ENCODE assay signal across 12 cellular contexts in the genomic region with DNA sequence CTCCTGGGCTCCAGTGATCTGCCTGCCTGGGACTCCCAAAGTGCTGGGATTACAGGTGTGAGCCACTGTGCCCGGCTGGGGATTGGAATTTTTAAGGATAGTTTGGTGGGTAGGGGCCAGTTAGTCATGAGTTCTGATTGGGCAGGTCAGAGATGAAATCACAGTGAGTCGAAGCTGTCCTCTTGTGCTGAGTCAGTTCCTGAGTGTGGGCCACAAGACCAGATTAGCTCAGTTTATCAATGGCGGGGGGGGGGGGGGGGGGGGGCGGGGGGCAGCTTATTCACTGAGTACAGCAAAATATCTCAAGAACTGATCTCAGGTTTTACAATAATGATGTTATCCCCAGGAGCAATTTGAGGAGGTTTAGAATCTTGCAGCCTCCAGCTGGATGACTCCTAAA. TPM values are rescaled to one million over a fixed set of nuclear protein-coding genes. Genes with fewer than 3 reads are reported as not detected.
A peak's percentile ranks its signal among the peaks of the same experiment; 100 is the strongest.
DNase-seq lines count a peak whose midpoint lies in the region; ATAC-seq, FAIRE-seq and TF ChIP-seq lines count a peak whose summit lies in the region.
"Had no signal": no experiment of that assay in that cellular context is flagged by ENCODE, and none has a peak within 500 bp of the region (broad histone marks: within the 10 kb centered on the region; RNA-seq: fewer than 3 reads in every experiment).

No MANE protein-coding gene starts in this region.

- no peak overlapping the region for H3K4me3 Mint-ChIP-seq in astrocyte (ENCODE audit: unreplicated experiment)
- no peak overlapping the region for H3K4me3 Mint-ChIP-seq in activated CD4-positive, alpha-beta T cell treated with anti-CD3 and anti-CD28 coated beads for 36 hours
- H3K4me3 Mint-ChIP-seq: immature natural killer cell, naive B cell had no signal

- H3K9me3 ChIP-seq in IMR-90 (ENCODE audit: control insufficient read depth, insufficient read depth, low read length) (no peaks in the 10 kb centered on the region; the same call in 1 of the 2 replicates), astrocyte (ENCODE audit: insufficient read depth, low read depth, low read length) (no peaks in the 10 kb centered on the region)
- H3K9me3 ChIP-seq: sigmoid colon had no signal

- H4K20me1 ChIP-seq in IMR-90 (ENCODE audit: insufficient read depth, low read length) (no peaks in the 10 kb centered on the region), astrocyte (ENCODE audit: insufficient read depth, low read length) (no peaks in the 10 kb centered on the region)

- peaks cover 2% of the 10 kb centered on the region for H3K36me3 Mint-ChIP-seq in astrocyte (ENCODE audit: low read depth, unreplicated experiment)
- H3K36me3 Mint-ChIP-seq in activated CD4-positive, alpha-beta T cell treated with anti-CD3 and anti-CD28 coated beads for 36 hours (ENCODE audit: low read depth) = no peaks in the 10 kb centered on the region

- H3K4me1 Mint-ChIP-seq in astrocyte (ENCODE audit: low read depth, unreplicated experiment) = peaks cover 19% of the 10 kb centered on the region
- H3K4me1 Mint-ChIP-seq in activated CD4-positive, alpha-beta T cell treated with anti-CD3 and anti-CD28 coated beads for 36 hours = no peaks in the 10 kb centered on the region
- H3K4me1 Mint-ChIP-seq: immature natural killer cell, naive B cell had no signal

- H3K23ac ChIP-seq in IMR-90 (ENCODE audit: low read depth, low read length) = no peak overlapping the region

- 20% methylated on average over 1 of the region's 4 CpGs; no CpG with 5 or more reads in 1 of the 2 experiments for WGBS in IMR-90 (ENCODE audit: extremely low coverage in 2 of 2, insufficient read length in 1 of 2), 2 experiments

- POLR2A ChIA-PET in IMR-90 (lab: Charles Lee; ENCODE audit: unreplicated experiment) = no interaction called here
- POLR2A ChIA-PET in activated CD4-positive, alpha-beta T cell treated with anti-CD3 and anti-CD28 coated beads for 36 hours (lab: Charles Lee) = no interaction called here

- TF ChIP-seq POLR2A in IMR-90 (IDR thresholded peaks at IDR 0.05; ENCODE audit: low read depth, low read length) = no peak

- peak overlapping the region in 1 of 2 experiments; percentile 61; a peak in 1 of 4 replicates for H4K8ac ChIP-seq in IMR-90 (ENCODE audit: low read depth in 2 of 2, low read length in 2 of 2)

- no peak overlapping the region for H3K14ac ChIP-seq in IMR-90 (replicated peaks; ENCODE audit: low read depth, low read length)

- H2BK5ac ChIP-seq in IMR-90 (ENCODE audit: low read depth, low read length, poor library complexity, severe bottlenecking) = peak overlapping the region; percentile 68

- CTCF ChIA-PET in IMR-90 (lab: Yijun Ruan, JAX) = no interaction called here
- CTCF ChIA-PET in activated CD4-positive, alpha-beta T cell treated with anti-CD3 and anti-CD28 coated beads for 36 hours (lab: Charles Lee) = interaction anchor here (0.5 to 0.7 kb wide), 2 partner anchors 650 to 1531 kb away, joined by 3 read pairs; no protein-coding TSS in a partner anchor

- no peak overlapping the region for H3K27ac Mint-ChIP-seq in astrocyte (ENCODE audit: unreplicated experiment)
- H3K27ac Mint-ChIP-seq in activated CD4-positive, alpha-beta T cell treated with anti-CD3 and anti-CD28 coated beads for 36 hours = no peak overlapping the region
- H3K27ac Mint-ChIP-seq: immature natural killer cell had no signal

- H2AFZ ChIP-seq in ACC112 (ENCODE audit: low read length, unreplicated experiment) = no peak overlapping the region
- no peak overlapping the region for H2AFZ ChIP-seq in IMR-90 (replicated peaks; ENCODE audit: low read length, poor library complexity)
- H2AFZ ChIP-seq in astrocyte (ENCODE audit: low read depth, low read length) = no peak overlapping the region

- no peak overlapping the region for H2AK5ac ChIP-seq in IMR-90 (ENCODE audit: low read depth, low read length)

- no peak overlapping the region for H3K4ac ChIP-seq in IMR-90 (ENCODE audit: low read depth, low read length)

- no peak for TF ChIP-seq CTCF in IMR-90 (conservative IDR thresholded peaks at IDR 0.05; ENCODE audit: low read depth, low read length)
- no peak for TF ChIP-seq CTCF in astrocyte (IDR thresholded peaks at IDR 0.05; ENCODE audit: insufficient read depth, low read depth, low read length)
- TF ChIP-seq CTCF in GM13977 (IDR thresholded peaks at IDR 0.05; ENCODE audit: extremely low read depth, insufficient read depth, missing control alignments) = no peak

- H3K36me3 ChIP-seq in ACC112 (ENCODE audit: insufficient read depth, low read length) = no peaks in the 10 kb centered on the region; the same call in 1 of the 2 replicates
- H3K36me3 ChIP-seq in IMR-90 (ENCODE audit: control insufficient read depth, insufficient read depth, low read length) = no peaks in the 10 kb centered on the region
- H3K36me3 ChIP-seq in astrocyte (ENCODE audit: insufficient read depth, low read length) = no peaks in the 10 kb centered on the region
- H3K36me3 ChIP-seq: sigmoid colon had no signal

- no peak overlapping the region; the same call in 1 of the 2 replicates for H2BK20ac ChIP-seq in IMR-90 (ENCODE audit: low read depth, low read length)

- H3K9ac ChIP-seq in IMR-90 (ENCODE audit: low read depth, low read length) = no peak overlapping the region
- no peak overlapping the region for H3K9ac ChIP-seq in astrocyte (ENCODE audit: low read length)

- peak overlapping the region; percentile 65; the same call in 1 of the 3 replicates for H2BK15ac ChIP-seq in IMR-90 (ENCODE audit: low read depth, low read length)

- no peaks in the 10 kb centered on the region for H3K79me1 ChIP-seq in IMR-90 (ENCODE audit: low read depth in 1 of 2, low read length in 2 of 2)

- in situ Hi-C loops in IMR-90 (cut with MboI; ENCODE audit: low sequenced_read_pairs) = no loop called here
- in situ Hi-C loops in GM13977 (cut with MboI; ENCODE audit: low pct_unique_long_range_greater_than_20kb, low sequenced_read_pairs, unreplicated experiment) = no loop called here

- no peaks in the 10 kb centered on the region for H3K79me2 ChIP-seq in ACC112 (ENCODE audit: control insufficient read depth, insufficient read depth, low read length, unreplicated experiment)
- no peaks in the 10 kb centered on the region for H3K79me2 ChIP-seq in astrocyte (ENCODE audit: insufficient read depth, low read length)

- H3K4me1 ChIP-seq in ACC112 (ENCODE audit: control insufficient read depth, insufficient read depth, low read length, unreplicated experiment) (peaks cover 46% of the 10 kb centered on the region), IMR-90 (ENCODE audit: control insufficient read depth, insufficient read depth, low read length) (peaks cover 7% of the 10 kb centered on the region; the same call in 1 of the 2 replicates), astrocyte (ENCODE audit: insufficient read depth, low read length) (peaks cover 21% of the 10 kb centered on the region)
- H3K4me1 ChIP-seq: sigmoid colon had no signal

- DNase-seq in IMR-90 (peak; percentile 73), astrocyte (ENCODE audit: low read depth) (peak; percentile 89), islet precursor cell (peak; percentile 93), anterior cingulate cortex (lab: John Stamatoyannopoulos, UW) (no peak), activated T-cell treated with anti-CD3 and anti-CD28 coated beads for 4 hours (no peak), GM13977 (ENCODE audit: low spot score) (no peak)
- DNase-seq in activated CD4-positive, alpha-beta T cell treated with anti-CD3 and anti-CD28 coated beads for 36 hours = no peak
- DNase-seq: cerebellar nuclear complex, immature natural killer cell, naive B cell, sigmoid colon had no signal

- H3K4me2 ChIP-seq in IMR-90 (ENCODE audit: low read depth, low read length) (no peak overlapping the region), astrocyte (ENCODE audit: low read length) (peak overlapping the region; percentile 51)

- H3K9me1 ChIP-seq in IMR-90 (ENCODE audit: insufficient read depth, low read length) = no peaks in the 10 kb centered on the region

- no peak overlapping the region for H3K56ac ChIP-seq in IMR-90 (ENCODE audit: extremely low read depth, insufficient read depth, low read length)

- H4K5ac ChIP-seq in IMR-90 (ENCODE audit: low read depth, low read length) = no peak overlapping the region

- no TSS peak for BruUV-seq in IMR-90 (replicated peaks; lab: Mats Ljungman, UMichigan)

- H3K27ac ChIP-seq in ACC112 (ENCODE audit: low read depth, low read length) = peak overlapping the region; percentile 91
- no peak overlapping the region for H3K27ac ChIP-seq in IMR-90 (ENCODE audit: insufficient read depth, low read length)
- peak overlapping the region; percentile 47 for H3K27ac ChIP-seq in astrocyte (ENCODE audit: low read depth, low read length)
- H3K27ac ChIP-seq: sigmoid colon had no signal

- H3K4me3 ChIP-seq in ACC112 (ENCODE audit: low read depth, low read length) (no peak overlapping the region; the same call in 1 of the 2 replicates), IMR-90 (ENCODE audit: insufficient read depth, low read depth, low read length) (no peak overlapping the region), astrocyte (ENCODE audit: insufficient read depth, low read depth, low read length) (no peak overlapping the region)
- H3K4me3 ChIP-seq: sigmoid colon had no signal

- intact Hi-C loops in IMR-90 (cut with micrococcal nuclease) = no loop called here
- intact Hi-C loops in activated CD4-positive, alpha-beta T cell treated with anti-CD3 and anti-CD28 coated beads for 36 hours (cut with DNase I, micrococcal nuclease) = no loop called here

- TF ChIP-seq RAD21 in IMR-90 (IDR thresholded peaks at IDR 0.05; ENCODE audit: low read length) = no peak

- H2BK120ac ChIP-seq in IMR-90 (ENCODE audit: low read depth, low read length) = peak overlapping the region; percentile 21; the same call in 1 of the 2 replicates

- no peaks in the 10 kb centered on the region for H3K27me3 ChIP-seq in ACC112 (ENCODE audit: insufficient read depth, low read length)
- no peaks in the 10 kb centered on the region for H3K27me3 ChIP-seq in IMR-90 (ENCODE audit: control insufficient read depth, insufficient read depth, low read length)
- H3K27me3 ChIP-seq in astrocyte (ENCODE audit: insufficient read depth, low read length) = no peaks in the 10 kb centered on the region
- H3K27me3 ChIP-seq: sigmoid colon had no signal

- peaks cover 6% of the 10 kb centered on the region for H3K9me3 Mint-ChIP-seq in astrocyte (ENCODE audit: unreplicated experiment)
- H3K9me3 Mint-ChIP-seq in activated CD4-positive, alpha-beta T cell treated with anti-CD3 and anti-CD28 coated beads for 36 hours (ENCODE audit: low read depth) = peaks cover 3% of the 10 kb centered on the region

- FAIRE-seq in astrocyte (lab: Jason Lieb, UNC) = no peak

- H3K27me3 Mint-ChIP-seq in astrocyte (ENCODE audit: low read depth, unreplicated experiment) = no peaks in the 10 kb centered on the region
- H3K27me3 Mint-ChIP-seq in activated CD4-positive, alpha-beta T cell treated with anti-CD3 and anti-CD28 coated beads for 36 hours = peaks cover 6% of the 10 kb centered on the region

- no peak overlapping the region for H2AK9ac ChIP-seq in IMR-90 (replicated peaks; ENCODE audit: low read depth, low read length, poor library complexity)

- dilution Hi-C loops in IMR-90 (cut with HindIII; ENCODE audit: low sequenced_read_pairs, unreplicated experiment) = no loop called here

- H3K18ac ChIP-seq in IMR-90 (ENCODE audit: low read depth, low read length) = peak overlapping the region; percentile 29; the same call in 1 of the 2 replicates

- ATAC-seq in IMR-90 (ENCODE audit: low read depth) = peak; percentile 49
- no peak for ATAC-seq in activated CD4-positive, alpha-beta T cell treated with anti-CD3 and anti-CD28 coated beads for 36 hours

- H4K91ac ChIP-seq in IMR-90 (ENCODE audit: insufficient read depth, low read depth, low read length) = no peak overlapping the region

RNA-seq across cellular contexts. Expression of a gene that starts 11.6 kb away (rescaled TPM):
- total RNA-seq in IMR-90 (2012; rRNA removed) (14.9 and 18.1 TPM in 2 replicates), astrocyte (20.1 and 22.3 TPM in 2 replicates)
- 7.2 and 7.3 TPM in 2 replicates for polyA plus RNA-seq in IMR-90 (2012; rRNA removed)
- 2.3 and 4.7 TPM in 2 replicates for polyA plus RNA-seq in IMR-90 (2012; cell fraction: cytosol; rRNA removed)
- 7.2 and 11.8 TPM in 2 replicates for polyA plus RNA-seq in IMR-90 (2012; cell fraction: nucleus; rRNA removed; ENCODE audit: low replicate concordance)
- total RNA-seq in activated CD4-positive, alpha-beta T cell treated with anti-CD3 and anti-CD28 coated beads for 36 hours = 10 to 100 TPM; 15.0 to 15.8 TPM

RNA-seq across cellular contexts. Expression of a gene that starts 59.5 kb away (rescaled TPM):
- total RNA-seq in IMR-90 (2012; rRNA removed) = not detected in 2 replicates
- polyA plus RNA-seq in IMR-90 (2012; rRNA removed) = not detected in 2 replicates
- not detected in 2 replicates for polyA plus RNA-seq in IMR-90 (2012; cell fraction: cytosol; rRNA removed)
- not detected in 2 replicates for polyA plus RNA-seq in IMR-90 (2012; cell fraction: nucleus; rRNA removed; ENCODE audit: low replicate concordance)
- 1.0 and 4.6 TPM in 2 replicates for total RNA-seq in astrocyte
- total RNA-seq in activated CD4-positive, alpha-beta T cell treated with anti-CD3 and anti-CD28 coated beads for 36 hours = not detected
- polyA plus RNA-seq: immature natural killer cell had no signal

Comparison
In these comparisons a context has a peak if more than half of its experiments do, and no peak if none do; other contexts are left out.
1. DNase-seq: peak in IMR-90 (single experiment), astrocyte (single experiment) and islet precursor cell (single experiment); none in anterior cingulate cortex (0 of 58), activated T-cell treated with anti-CD3 and anti-CD28 coated beads for 4 hours (single experiment), activated CD4-positive, alpha-beta T cell treated with anti-CD3 and anti-CD28 coated beads for 36 hours (single experiment) and GM13977 (single experiment).